In genomic region chr3:119395923-119396358, GRCh38 we compare ENCODE assay signal across 15 cellular contexts.
A peak's percentile ranks its signal among the peaks of the same experiment; 100 is the strongest.
DNase-seq lines count a peak whose midpoint lies in the region; ATAC-seq and TF ChIP-seq lines count a peak whose summit lies in the region.
"Had no signal": no experiment of that assay in that cellular context is flagged by ENCODE, and none has a peak within 500 bp of the region (broad histone marks: within the 10 kb centered on the region; RNA-seq: fewer than 3 reads in every experiment).

No MANE protein-coding gene starts in this region.

- no peak overlapping the region for H3K4me3 Mint-ChIP-seq in type B pancreatic cell
- H3K4me3 Mint-ChIP-seq: WTC11 had no signal

- H3K27ac Mint-ChIP-seq in type B pancreatic cell, result no peak overlapping the region
- H3K27ac Mint-ChIP-seq: WTC11 had no signal

- peak overlapping the region; percentile 35 for H3K27ac ChIP-seq in cardiac muscle cell
- no peak overlapping the region for H3K27ac ChIP-seq in left ventricle myocardium inferior (replicated peaks)
- no peak overlapping the region for H3K27ac ChIP-seq in tibial artery
- H3K27ac ChIP-seq: hepatocyte had no signal

- H3K4me3 ChIP-seq in cardiac muscle cell (no peak overlapping the region), left ventricle myocardium inferior (no peak overlapping the region), tibial artery (no peak overlapping the region)
- H3K4me3 ChIP-seq: hepatocyte, mucosa of descending colon, smooth muscle cell had no signal

- peak; percentile 66 for ATAC-seq in GM21737 (IDR thresholded peaks at IDR 0.05; ENCODE audit: unreplicated experiment)
- peak; percentile 48 for ATAC-seq in HG03196 (IDR thresholded peaks at IDR 0.05; ENCODE audit: unreplicated experiment)
- ATAC-seq in stimulated activated naive CD8-positive, alpha-beta T cell treated with anti-CD3 and anti-CD28 coated beads, Interleukin-15, Interleukin-2, amounts not matched to agents 100 U/mL and 50 U/mL, for 24 hours, result peak; percentile 19
- ATAC-seq: mucosa of descending colon had no signal

- no peaks in the 10 kb centered on the region for H3K27me3 Mint-ChIP-seq in type B pancreatic cell

- TF ChIP-seq CTCF in cardiac muscle cell (IDR thresholded peaks at IDR 0.05; ENCODE audit: low read depth, low read length) (no peak), left ventricle myocardium inferior (IDR thresholded peaks at IDR 0.05; ENCODE audit: borderline replicate concordance) (no peak), type B pancreatic cell (conservative IDR thresholded peaks at IDR 0.05) (no peak), tibial artery (IDR thresholded peaks at IDR 0.05) (no peak)

- H3K27me3 ChIP-seq in cardiac muscle cell (no peaks in the 10 kb centered on the region), left ventricle myocardium inferior (ENCODE audit: low read depth) (no peaks in the 10 kb centered on the region), tibial artery (no peaks in the 10 kb centered on the region)
- H3K27me3 ChIP-seq: hepatocyte had no signal

- no peaks in the 10 kb centered on the region for H3K4me1 Mint-ChIP-seq in type B pancreatic cell (ENCODE audit: unreplicated experiment)

- H3K9me3 Mint-ChIP-seq in type B pancreatic cell, result no peaks in the 10 kb centered on the region
- H3K9me3 Mint-ChIP-seq: WTC11 had no signal

- no peak for DNase-seq in cardiac muscle cell (ENCODE audit: low read depth in 1 of 2, low spot score in 1 of 2)
- DNase-seq in left ventricle myocardium inferior, result no peak
- DNase-seq in stimulated activated naive CD8-positive, alpha-beta T cell treated with anti-CD3 and anti-CD28 coated beads, Interleukin-15, Interleukin-2, amounts not matched to agents 100 U/mL and 50 U/mL, for 24 hours, result no peak
- no peak for DNase-seq in activated effector memory CD4-positive, alpha-beta T cell treated with anti-CD3 and anti-CD28 coated beads, Interleukin-2, amount 50 U/mL, for 16 hours
- no peak for DNase-seq in type B pancreatic cell (ENCODE audit: extremely low spot score, unreplicated experiment)
- no peak for DNase-seq in tibial artery
- DNase-seq: mucosa of descending colon; NCI-H187; RPMI8226; stimulated activated naive CD4-positive, alpha-beta T cell had no signal

- peaks cover 19% of the 10 kb centered on the region for H3K36me3 Mint-ChIP-seq in type B pancreatic cell

- intact Hi-C loops in left ventricle myocardium inferior (cut with micrococcal nuclease) (no loop called here), tibial artery (cut with DNase I; ENCODE audit: low total_unique reads) (no loop called here)

- H3K4me1 ChIP-seq in cardiac muscle cell (ENCODE audit: low read depth), result no peaks in the 10 kb centered on the region
- peaks cover 12% of the 10 kb centered on the region for H3K4me1 ChIP-seq in left ventricle myocardium inferior
- no peaks in the 10 kb centered on the region for H3K4me1 ChIP-seq in tibial artery

- peaks cover 79% of the 10 kb centered on the region for H3K36me3 ChIP-seq in cardiac muscle cell
- H3K36me3 ChIP-seq in left ventricle myocardium inferior, result peaks cover 91% of the 10 kb centered on the region
- H3K36me3 ChIP-seq in tibial artery, result peaks cover 22 to 68% (median 59%) of the 10 kb centered on the region in 3 donors

- H3K9me3 ChIP-seq in cardiac muscle cell (ENCODE audit: low read depth) (no peaks in the 10 kb centered on the region), left ventricle myocardium inferior (replicated peaks) (no peaks in the 10 kb centered on the region), tibial artery (no peaks in the 10 kb centered on the region)
- H3K9me3 ChIP-seq: mucosa of descending colon had no signal
